18 cellular contexts compared by ENCODE assay signal in genomic region chr9:135070964-135071735, GRCh38. TPM values are rescaled to one million over a fixed set of nuclear protein-coding genes. Genes with fewer than 3 reads are reported as not detected.
"Had no signal": no experiment of that assay in that cellular context is flagged by ENCODE, and none has a peak within 500 bp of the region (broad histone marks: within the 10 kb centered on the region; RNA-seq: fewer than 3 reads in every experiment).

No MANE protein-coding gene starts in this region.

- H3K4me3 Mint-ChIP-seq: activated CD4-positive, alpha-beta memory T cell treated with anti-CD3 and anti-CD28 coated beads for 36 hours; activated CD4-positive, alpha-beta T cell treated with anti-CD3 and anti-CD28 coated beads for 36 hours; activated CD8-positive, alpha-beta memory T cell treated with anti-CD3 and anti-CD28 coated beads, Interleukin-2, amount 10 ng/mL, durations not matched to agents 7 days and 5 days; naive thymus-derived CD4-positive, alpha-beta T cell; stimulated activated naive CD8-positive, alpha-beta T cell treated with anti-CD3 and anti-CD28 coated beads, Interleukin-15, amount 100 ng/mL, for 72 hours; T-helper 17 cell had no signal

- H3K36me3 ChIP-seq: gastroesophageal sphincter, prostate gland, right lobe of liver had no signal

- H3K4me1 Mint-ChIP-seq: activated CD4-positive, alpha-beta T cell treated with anti-CD3 and anti-CD28 coated beads for 36 hours; activated CD8-positive, alpha-beta memory T cell treated with anti-CD3 and anti-CD28 coated beads, Interleukin-2, amount 10 ng/mL, durations not matched to agents 7 days and 5 days; stimulated activated naive CD8-positive, alpha-beta T cell treated with anti-CD3 and anti-CD28 coated beads, Interleukin-15, amount 100 ng/mL, for 72 hours had no signal

- H3K27me3 ChIP-seq: right lobe of liver, testis had no signal

- H3K36me3 Mint-ChIP-seq: activated CD4-positive, alpha-beta memory T cell treated with anti-CD3 and anti-CD28 coated beads for 36 hours; activated CD8-positive, alpha-beta memory T cell treated with anti-CD3 and anti-CD28 coated beads, Interleukin-2, amount 10 ng/mL, durations not matched to agents 7 days and 5 days; naive thymus-derived CD4-positive, alpha-beta T cell had no signal

- H3K9me3 ChIP-seq: gastroesophageal sphincter, mucosa of descending colon, prostate gland, right lobe of liver, testis had no signal

- H3K9me3 Mint-ChIP-seq: activated CD4-positive, alpha-beta memory T cell treated with anti-CD3 and anti-CD28 coated beads for 36 hours had no signal

- DNase-seq: activated CD4-positive, alpha-beta memory T cell treated with anti-CD3 and anti-CD28 coated beads for 36 hours; activated CD4-positive, alpha-beta T cell treated with anti-CD3 and anti-CD28 coated beads for 36 hours; activated CD8-positive, alpha-beta memory T cell treated with anti-CD3 and anti-CD28 coated beads, Interleukin-2, amount 10 ng/mL, durations not matched to agents 7 days and 5 days; mammary epithelial cell; mucosa of descending colon; naive thymus-derived CD4-positive, alpha-beta T cell; stimulated activated CD4-positive, alpha-beta T cell treated with anti-CD3 and anti-CD28 coated beads, Interleukin-1b, Interleukin-23, amount 100 ng/mL, for 48 hours; stimulated activated naive CD8-positive, alpha-beta T cell treated with anti-CD3 and anti-CD28 coated beads, Interleukin-15, amount 100 ng/mL, for 72 hours; T-helper 17 cell; testis had no signal

- H3K27ac Mint-ChIP-seq: activated CD4-positive, alpha-beta memory T cell treated with anti-CD3 and anti-CD28 coated beads for 36 hours; activated CD4-positive, alpha-beta T cell treated with anti-CD3 and anti-CD28 coated beads for 36 hours; activated CD8-positive, alpha-beta memory T cell treated with anti-CD3 and anti-CD28 coated beads, Interleukin-2, amount 10 ng/mL, durations not matched to agents 7 days and 5 days; naive thymus-derived CD4-positive, alpha-beta T cell; T-helper 17 cell had no signal

- ATAC-seq: activated CD4-positive, alpha-beta T cell treated with anti-CD3 and anti-CD28 coated beads for 36 hours; activated CD8-positive, alpha-beta memory T cell treated with anti-CD3 and anti-CD28 coated beads, Interleukin-2, amount 10 ng/mL, durations not matched to agents 7 days and 5 days; gastroesophageal sphincter; left lobe of liver; mucosa of descending colon; naive thymus-derived CD4-positive, alpha-beta T cell; right lobe of liver; stimulated activated naive CD8-positive, alpha-beta T cell treated with anti-CD3 and anti-CD28 coated beads, Interleukin-15, amount 100 ng/mL, for 72 hours; T-helper 17 cell had no signal

- H3K4me1 ChIP-seq: prostate gland, right lobe of liver had no signal

- FAIRE-seq: astrocyte, endometrium, islet of Langerhans, urothelium cell line had no signal

- H3K4me3 ChIP-seq: gastroesophageal sphincter, mucosa of descending colon, prostate gland, right lobe of liver, testis had no signal

- H3K27ac ChIP-seq: gastroesophageal sphincter, prostate gland, right lobe of liver, testis had no signal

RNA-seq across cellular contexts. Expression of gene OLFM1, which starts 16.3 kb away (rescaled TPM):
- total RNA-seq: activated CD4-positive, alpha-beta memory T cell treated with anti-CD3 and anti-CD28 coated beads for 36 hours; activated CD4-positive, alpha-beta T cell treated with anti-CD3 and anti-CD28 coated beads for 36 hours; T-helper 17 cell had no signal
- polyA plus RNA-seq: naive thymus-derived CD4-positive, alpha-beta T cell had no signal
